ENCODE assay signal across 1 cellular context in the genomic region with DNA sequence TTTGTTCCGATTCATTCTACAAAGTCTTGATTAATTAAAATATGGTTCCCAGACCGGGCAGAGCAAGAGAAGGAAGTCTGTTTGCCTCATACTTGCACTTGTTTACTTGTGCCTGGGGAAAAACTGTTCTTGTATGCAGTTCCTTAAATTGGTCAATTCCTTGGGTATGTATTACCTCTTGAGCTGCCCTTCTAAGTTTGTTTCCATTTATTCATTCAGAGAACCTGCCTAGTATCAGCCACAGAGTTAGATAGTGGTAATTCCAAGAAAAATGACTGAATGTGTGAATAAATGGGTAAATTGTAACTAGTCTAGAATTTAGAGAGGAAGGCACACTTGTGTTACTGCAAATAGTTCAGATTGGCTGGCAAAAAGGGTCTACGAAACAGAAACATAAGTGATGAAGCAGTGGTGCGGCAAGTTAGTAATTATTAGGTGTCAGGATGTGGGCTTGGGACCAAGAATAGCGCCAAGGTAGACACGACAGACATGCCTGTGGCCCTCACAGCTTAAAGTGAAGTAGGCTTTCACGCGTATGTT.
TF ChIP-seq lines count a peak whose summit lies in the region.

No MANE protein-coding gene starts in this region.

TF ChIP-seq in A549, 52 proteins besides CTCF, POLR2A, EP300 and RAD21 (continued from another document):
- TF ChIP-seq NR3C1 (IDR thresholded peaks at IDR 0.05), result no peak
- TF ChIP-seq CEBPB (IDR thresholded peaks at IDR 0.05), result no peak
- TF ChIP-seq, protein P1, sequence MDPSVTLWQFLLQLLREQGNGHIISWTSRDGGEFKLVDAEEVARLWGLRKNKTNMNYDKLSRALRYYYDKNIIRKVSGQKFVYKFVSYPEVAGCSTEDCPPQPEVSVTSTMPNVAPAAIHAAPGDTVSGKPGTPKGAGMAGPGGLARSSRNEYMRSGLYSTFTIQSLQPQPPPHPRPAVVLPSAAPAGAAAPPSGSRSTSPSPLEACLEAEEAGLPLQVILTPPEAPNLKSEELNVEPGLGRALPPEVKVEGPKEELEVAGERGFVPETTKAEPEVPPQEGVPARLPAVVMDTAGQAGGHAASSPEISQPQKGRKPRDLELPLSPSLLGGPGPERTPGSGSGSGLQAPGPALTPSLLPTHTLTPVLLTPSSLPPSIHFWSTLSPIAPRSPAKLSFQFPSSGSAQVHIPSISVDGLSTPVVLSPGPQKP (IDR thresholded peaks at IDR 0.05; ENCODE audit: low read depth, low read length), result no peak
- TF ChIP-seq HOXB5 (CRISPR knock-in tag; IDR thresholded peaks at IDR 0.05), result no peak
- TF ChIP-seq MAFK (IDR thresholded peaks at IDR 0.05; ENCODE audit: partially characterized antibody), result no peak
- TF ChIP-seq FOXS1 (CRISPR knock-in tag; IDR thresholded peaks at IDR 0.05), result no peak
- TF ChIP-seq JUN (IDR thresholded peaks at IDR 0.05), result no peak
- no peak for TF ChIP-seq BHLHE40 (IDR thresholded peaks at IDR 0.05; ENCODE audit: low read depth, low read length)
- TF ChIP-seq ZC3H11A (IDR thresholded peaks at IDR 0.05), result no peak
- no peak for TF ChIP-seq FOSB (CRISPR knock-in tag; IDR thresholded peaks at IDR 0.05)
- no peak for TF ChIP-seq MAZ (IDR thresholded peaks at IDR 0.05; ENCODE audit: borderline replicate concordance, low read depth, low read length)
